Comparison of ENCODE assay signal across 29 cellular contexts in genomic region chr9:124486778-124487490, GRCh38. TPM values are rescaled to one million over a fixed set of nuclear protein-coding genes. Genes with fewer than 3 reads are reported as not detected.
"Had no signal": no experiment of that assay in that cellular context is flagged by ENCODE, and none has a peak within 500 bp of the region (broad histone marks: within the 10 kb centered on the region; RNA-seq: fewer than 3 reads in every experiment).

No MANE protein-coding gene starts in this region.

- H3K9me3 Mint-ChIP-seq: activated CD4-positive, alpha-beta memory T cell treated with anti-CD3 and anti-CD28 coated beads for 36 hours; activated naive CD4-positive, alpha-beta T cell treated with anti-CD3 and anti-CD28 coated beads for 36 hours; activated naive CD8-positive, alpha-beta T cell treated with anti-CD3 and anti-CD28 coated beads, Interleukin-2, amount 50 U/mL, for 24 hours; immature natural killer cell; T-helper 1 cell treated with Interleukin-12 subunit alpha and Interleukin-12 subunit beta and Interleukin-4 antibody, amounts not matched to agents 30 μg/mL and 1 μg/mL, for 36 hours had no signal

- H3K9me3 ChIP-seq: lower lobe of right lung, thyroid gland, upper lobe of right lung had no signal

- H3K4me1 ChIP-seq: lower lobe of right lung, upper lobe of right lung had no signal

- H3K36me3 Mint-ChIP-seq: activated CD4-positive, alpha-beta memory T cell treated with anti-CD3 and anti-CD28 coated beads for 36 hours; immature natural killer cell; naive thymus-derived CD4-positive, alpha-beta T cell had no signal

- H3K4me1 Mint-ChIP-seq: activated naive CD8-positive, alpha-beta T cell treated with anti-CD3 and anti-CD28 coated beads, Interleukin-2, amount 50 U/mL, for 24 hours; immature natural killer cell; naive thymus-derived CD4-positive, alpha-beta T cell had no signal

- DNase-seq: activated CD4-positive, alpha-beta memory T cell treated with anti-CD3 and anti-CD28 coated beads for 36 hours; activated CD4-positive, alpha-beta T cell treated with anti-CD3 and anti-CD28 coated beads for 48 hours; activated effector memory CD4-positive, alpha-beta T cell treated with Interleukin-2 at 50 U/mL for 16 hours; activated naive CD4-positive, alpha-beta T cell treated with anti-CD3 and anti-CD28 coated beads for 36 hours; activated naive CD8-positive, alpha-beta T cell treated with anti-CD3 and anti-CD28 coated beads, Interleukin-2, amount 50 U/mL, for 24 hours; activated T-cell treated with anti-CD3 and anti-CD28 coated beads, Interleukin-2, amount 50 U/mL, for 72 hours; cortex of kidney; erythroblast; foreskin fibroblast; immature natural killer cell; lower lobe of right lung; naive thymus-derived CD4-positive, alpha-beta T cell; stimulated activated CD4-positive, alpha-beta T cell treated with anti-CD3 and anti-CD28 coated beads, Interleukin-12 subunit alpha, Interleukin-12 subunit beta, amount 100 ng/mL, for 4 hours; stimulated activated CD4-positive, alpha-beta T cell treated with anti-CD3 and anti-CD28 coated beads, Interleukin-4, amount 100 ng/mL, for 4 hours; stimulated activated naive CD8-positive, alpha-beta T cell treated with anti-CD3 and anti-CD28 coated beads, Interleukin-15, Interleukin-2, amounts not matched to agents 100 U/mL and 50 U/mL, for 24 hours; T1000; thyroid gland; upper lobe of right lung had no signal

- H3K27me3 Mint-ChIP-seq: activated CD4-positive, alpha-beta memory T cell treated with anti-CD3 and anti-CD28 coated beads for 36 hours; activated naive CD8-positive, alpha-beta T cell treated with anti-CD3 and anti-CD28 coated beads, Interleukin-2, amount 50 U/mL, for 24 hours; naive thymus-derived CD4-positive, alpha-beta T cell had no signal

- H3K4me3 ChIP-seq: cardiac muscle cell, lower lobe of right lung, thyroid gland, upper lobe of right lung had no signal

- ATAC-seq: activated naive CD8-positive, alpha-beta T cell treated with anti-CD3 and anti-CD28 coated beads, Interleukin-2, amount 50 U/mL, for 24 hours; activated T-cell treated with anti-CD3 and anti-CD28 coated beads, Interleukin-2, amount 50 U/mL, for 72 hours; left lobe of liver; lower lobe of right lung; naive thymus-derived CD4-positive, alpha-beta T cell; stimulated activated naive CD8-positive, alpha-beta T cell treated with anti-CD3 and anti-CD28 coated beads, Interleukin-15, Interleukin-2, amounts not matched to agents 100 U/mL and 50 U/mL, for 24 hours; upper lobe of right lung had no signal

- H3K4me3 Mint-ChIP-seq: activated CD4-positive, alpha-beta memory T cell treated with anti-CD3 and anti-CD28 coated beads for 36 hours; activated naive CD4-positive, alpha-beta T cell treated with anti-CD3 and anti-CD28 coated beads for 36 hours; activated naive CD8-positive, alpha-beta T cell treated with anti-CD3 and anti-CD28 coated beads, Interleukin-2, amount 50 U/mL, for 24 hours; activated T-cell treated with anti-CD3 and anti-CD28 coated beads, Interleukin-2, amount 50 U/mL, for 72 hours; immature natural killer cell; naive thymus-derived CD4-positive, alpha-beta T cell; T-helper 1 cell treated with Interleukin-12 subunit alpha and Interleukin-12 subunit beta and Interleukin-4 antibody, amounts not matched to agents 30 μg/mL and 1 μg/mL, for 36 hours had no signal

- H3K36me3 ChIP-seq: cardiac muscle cell, lower lobe of right lung, thyroid gland, upper lobe of right lung had no signal

- H3K27ac ChIP-seq: cardiac muscle cell, lower lobe of right lung, thyroid gland, upper lobe of right lung had no signal

- H3K27ac Mint-ChIP-seq: activated CD4-positive, alpha-beta memory T cell treated with anti-CD3 and anti-CD28 coated beads for 36 hours; activated naive CD4-positive, alpha-beta T cell treated with anti-CD3 and anti-CD28 coated beads for 36 hours; activated naive CD8-positive, alpha-beta T cell treated with anti-CD3 and anti-CD28 coated beads, Interleukin-2, amount 50 U/mL, for 24 hours; activated T-cell treated with anti-CD3 and anti-CD28 coated beads, Interleukin-2, amount 50 U/mL, for 72 hours; immature natural killer cell; naive thymus-derived CD4-positive, alpha-beta T cell; progenitor cell of endocrine pancreas; T-helper 1 cell treated with Interleukin-12 subunit alpha and Interleukin-12 subunit beta and Interleukin-4 antibody, amounts not matched to agents 30 μg/mL and 1 μg/mL, for 36 hours had no signal

RNA-seq across cellular contexts. Expression of gene NR5A1, which starts 20.3 kb away (rescaled TPM):
- total RNA-seq: activated CD4-positive, alpha-beta memory T cell treated with anti-CD3 and anti-CD28 coated beads for 36 hours; activated naive CD4-positive, alpha-beta T cell treated with anti-CD3 and anti-CD28 coated beads for 36 hours; cerebellum; fibroblast of lung; glomerular endothelial cell; kidney epithelial cell; lower lobe of right lung; mesenteric fat pad; osteocyte; subcutaneous adipose tissue; upper lobe of right lung had no signal
- polyA plus RNA-seq: cardiac muscle cell; fibroblast of lung; immature natural killer cell; naive thymus-derived CD4-positive, alpha-beta T cell had no signal

RNA-seq across cellular contexts. Expression of gene ADGRD2, which starts 36.7 kb away (rescaled TPM):
- total RNA-seq: activated CD4-positive, alpha-beta memory T cell treated with anti-CD3 and anti-CD28 coated beads for 36 hours; activated naive CD4-positive, alpha-beta T cell treated with anti-CD3 and anti-CD28 coated beads for 36 hours; activated T-cell treated with anti-CD3 and anti-CD28 coated beads, Interleukin-2, amount 50 U/mL, for 72 hours; cardiac muscle cell; fibroblast of lung; glomerular endothelial cell; kidney epithelial cell; left lobe of liver; lower lobe of right lung; mesenteric fat pad; naive thymus-derived CD4-positive, alpha-beta T cell; osteocyte; progenitor cell of endocrine pancreas; subcutaneous adipose tissue; thyroid gland; upper lobe of right lung had no signal
- polyA plus RNA-seq: cardiac muscle cell; fibroblast of lung; immature natural killer cell; naive thymus-derived CD4-positive, alpha-beta T cell had no signal
